ENCODE assay signal across 8 cellular contexts in the genomic region with DNA sequence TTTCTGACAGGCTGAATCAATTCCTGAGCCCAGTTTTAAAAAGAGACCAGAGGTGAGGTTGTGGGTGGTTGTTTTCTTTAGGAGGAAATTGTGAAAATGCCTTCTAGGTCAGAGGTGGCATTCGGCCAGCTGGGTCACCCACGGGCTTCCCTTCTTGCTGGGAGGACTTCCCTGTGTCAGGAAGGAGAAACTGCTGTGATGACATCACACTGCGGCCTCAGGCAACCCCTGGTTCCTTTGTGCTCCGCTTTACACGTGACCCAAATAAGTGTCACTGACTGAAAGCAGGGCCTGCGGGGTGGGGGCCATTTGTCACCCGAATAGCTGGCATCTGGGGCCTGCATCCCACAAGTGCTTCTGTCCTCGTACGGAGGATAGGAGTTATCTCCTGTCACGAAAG. TPM values are rescaled to one million over a fixed set of nuclear protein-coding genes. Genes with fewer than 3 reads are reported as not detected.
DNase-seq lines count a peak whose midpoint lies in the region; ATAC-seq lines count a peak whose summit lies in the region.

No MANE protein-coding gene starts in this region.

- no peaks in the 10 kb centered on the region for H3K4me1 Mint-ChIP-seq in activated CD4-positive, alpha-beta memory T cell treated with anti-CD3 and anti-CD28 coated beads, Interleukin-2, amount 10 ng/mL, durations not matched to agents 7 days and 5 days

- DNase-seq in ELF-1 (ENCODE audit: low read depth, low spot score) = peak; percentile 77
- DNase-seq in SKM-1 treated with dmso at 0.1 percent for 144 hours (lab: John Stamatoyannopoulos, UW; ENCODE audit: unreplicated experiment) = peak; percentile 92
- peak; percentile 24 for DNase-seq in foreskin melanocyte
- DNase-seq in posterior cingulate gyrus = peak in 9 of 10 donors; percentile 39 to 93 (median 54)
- no peak for DNase-seq in activated CD4-positive, alpha-beta memory T cell treated with anti-CD3 and anti-CD28 coated beads, Interleukin-2, amount 10 ng/mL, durations not matched to agents 7 days and 5 days
- DNase-seq in NCI-H226 = no peak
- no peak for DNase-seq in DMS 273 treated with DMSO at 0.1 percent for 48 hours (lab: John Stamatoyannopoulos, UW)

- ATAC-seq in HG03175 (IDR thresholded peaks at IDR 0.05; ENCODE audit: unreplicated experiment) = no peak

- no peaks in the 10 kb centered on the region for H3K36me3 Mint-ChIP-seq in activated CD4-positive, alpha-beta memory T cell treated with anti-CD3 and anti-CD28 coated beads, Interleukin-2, amount 10 ng/mL, durations not matched to agents 7 days and 5 days (ENCODE audit: low read depth)

- CTCF ChIA-PET in activated CD4-positive, alpha-beta memory T cell treated with anti-CD3 and anti-CD28 coated beads, Interleukin-2, amount 10 ng/mL, durations not matched to agents 7 days and 5 days (lab: Charles Lee) = no interaction called here

- intact Hi-C loops in posterior cingulate gyrus (cut with DNase I) = no loop called here

- H3K27me3 Mint-ChIP-seq in activated CD4-positive, alpha-beta memory T cell treated with anti-CD3 and anti-CD28 coated beads, Interleukin-2, amount 10 ng/mL, durations not matched to agents 7 days and 5 days = peaks cover 4% of the 10 kb centered on the region

- POLR2A ChIA-PET in activated CD4-positive, alpha-beta memory T cell treated with anti-CD3 and anti-CD28 coated beads, Interleukin-2, amount 10 ng/mL, durations not matched to agents 7 days and 5 days (lab: Charles Lee) = no interaction called here

- no peak overlapping the region for H3K27ac Mint-ChIP-seq in activated CD4-positive, alpha-beta memory T cell treated with anti-CD3 and anti-CD28 coated beads, Interleukin-2, amount 10 ng/mL, durations not matched to agents 7 days and 5 days

- H3K4me3 Mint-ChIP-seq in activated CD4-positive, alpha-beta memory T cell treated with anti-CD3 and anti-CD28 coated beads, Interleukin-2, amount 10 ng/mL, durations not matched to agents 7 days and 5 days = no peak overlapping the region

- H3K9me3 Mint-ChIP-seq in activated CD4-positive, alpha-beta memory T cell treated with anti-CD3 and anti-CD28 coated beads, Interleukin-2, amount 10 ng/mL, durations not matched to agents 7 days and 5 days = no peaks in the 10 kb centered on the region

RNA-seq across cellular contexts. Expression of a gene that starts 39.7 kb away (rescaled TPM):
- total RNA-seq in activated CD4-positive, alpha-beta memory T cell treated with anti-CD3 and anti-CD28 coated beads, Interleukin-2, amount 10 ng/mL, durations not matched to agents 7 days and 5 days = not detected

RNA-seq across cellular contexts. Expression of a gene that starts 43.3 kb away (rescaled TPM):
- total RNA-seq in activated CD4-positive, alpha-beta memory T cell treated with anti-CD3 and anti-CD28 coated beads, Interleukin-2, amount 10 ng/mL, durations not matched to agents 7 days and 5 days = not detected

Comparison
In these comparisons a context has a peak if more than half of its experiments do, and no peak if none do; other contexts are left out.
1. DNase-seq: peak in ELF-1 (single experiment), SKM-1 treated with dmso at 0.1 percent for 144 hours (single experiment), foreskin melanocyte (single experiment) and posterior cingulate gyrus (9 of 10); none in activated CD4-positive, alpha-beta memory T cell treated with anti-CD3 and anti-CD28 coated beads, Interleukin-2, amount 10 ng/mL, durations not matched to agents 7 days and 5 days (single experiment), NCI-H226 (single experiment) and DMS 273 treated with DMSO at 0.1 percent for 48 hours (single experiment).